Comparison of ENCODE assay signal across 10 cellular contexts in genomic region chr12:101785671-101786070, GRCh38. TPM values are rescaled to one million over a fixed set of nuclear protein-coding genes. Genes with fewer than 3 reads are reported as not detected.
"Had no signal": no experiment of that assay in that cellular context is flagged by ENCODE, and none has a peak within 500 bp of the region (broad histone marks: within the 10 kb centered on the region; RNA-seq: fewer than 3 reads in every experiment).

No MANE protein-coding gene starts in this region.

- DNase-seq: H7, HFFc6, KBM-7 had no signal

- H3K9me3 Mint-ChIP-seq: GM23338, HFFc6, IgD-negative memory B cell had no signal

- H3K4me3 Mint-ChIP-seq: GM23338, HFFc6, IgD-negative memory B cell had no signal

- H3K27ac Mint-ChIP-seq: GM23338, HFFc6 had no signal

- H3K4me1 Mint-ChIP-seq: GM23338 had no signal

- ATAC-seq: GM23338, HCT116, HepG2 had no signal

- H3K27ac ChIP-seq: HL-60 had no signal

- H3K27me3 Mint-ChIP-seq: IgD-negative memory B cell had no signal

- H3K4me1 ChIP-seq: HAP-1 had no signal

- H3K4me2 ChIP-seq: GM23338 had no signal

- H2AFZ ChIP-seq: GM23338 had no signal

- H3K4me3 ChIP-seq: GM23338, HAP-1 had no signal

- H3K9me3 ChIP-seq: HAP-1 had no signal

RNA-seq across cellular contexts. Expression of gene SYCP3, which starts 46.4 kb away (rescaled TPM):
- total RNA-seq: H7, HepG2, HFFc6, HT1080 had no signal
- polyA plus RNA-seq: HepG2 had no signal
